ENCODE assay signal across 8 cellular contexts in the genomic region with DNA sequence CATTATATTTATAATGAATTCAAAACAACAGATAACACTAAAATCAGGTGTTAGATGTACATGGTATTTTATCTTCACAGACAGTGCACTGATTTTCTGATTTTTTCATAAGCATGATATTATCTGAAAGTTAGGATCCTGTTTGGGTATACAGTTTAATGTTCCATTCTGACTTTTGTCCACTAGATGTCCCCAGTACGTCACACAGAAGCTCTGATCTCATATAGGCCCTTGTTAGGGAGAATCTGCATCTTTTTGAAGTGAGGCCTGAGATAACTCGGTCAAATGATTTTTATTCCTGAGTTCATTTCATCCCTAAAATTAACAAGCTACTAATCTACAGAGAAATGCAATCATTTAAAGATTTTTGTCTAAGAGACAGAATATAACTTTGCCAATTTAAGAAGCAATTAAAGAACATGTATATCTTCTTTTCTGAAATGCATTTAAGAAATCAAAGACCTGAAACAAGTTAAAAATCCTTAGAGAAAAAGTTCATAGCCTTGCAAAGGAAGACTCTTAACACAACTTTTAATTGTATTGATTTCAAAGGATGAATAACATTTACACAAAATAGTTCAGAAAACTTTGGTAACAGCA.
A peak's percentile ranks its signal among the peaks of the same experiment; 100 is the strongest.
DNase-seq lines count a peak whose midpoint lies in the region; ATAC-seq and TF ChIP-seq lines count a peak whose summit lies in the region.

No MANE protein-coding gene starts in this region.

- H3K4me3 Mint-ChIP-seq in activated T-cell treated with anti-CD3 and anti-CD28 coated beads, Interleukin-2, amount 50 U/mL, for 72 hours = no peak overlapping the region

- H3K27me3 Mint-ChIP-seq in activated T-cell treated with anti-CD3 and anti-CD28 coated beads, Interleukin-2, amount 50 U/mL, for 72 hours (ENCODE audit: low read depth) = no peaks in the 10 kb centered on the region

- H3K27me3 ChIP-seq in lower lobe of right lung (ENCODE audit: low read depth) (no peaks in the 10 kb centered on the region), aorta (ENCODE audit: control insufficient read depth in 1 of 2, insufficient read depth in 2 of 2, low read length in 1 of 2) (peaks cover 0 to 1% of the 10 kb centered on the region in 2 donors)

- peak; percentile 67 to 69 for ATAC-seq in activated T-cell treated with anti-CD3 and anti-CD28 coated beads, Interleukin-2, amount 50 U/mL, for 72 hours (replicated peaks in 1 of 2)
- ATAC-seq in GM21576 (IDR thresholded peaks at IDR 0.05; ENCODE audit: unreplicated experiment) (peak; percentile 88), lower lobe of right lung (peak; percentile 79 to 91), aorta (ENCODE audit: low FRiP score) (peak; percentile 85)

- no peaks in the 10 kb centered on the region for H3K36me3 Mint-ChIP-seq in activated T-cell treated with anti-CD3 and anti-CD28 coated beads, Interleukin-2, amount 50 U/mL, for 72 hours (ENCODE audit: insufficient read depth in 2 of 2)

- H3K9me3 ChIP-seq in lower lobe of right lung (no peaks in the 10 kb centered on the region), aorta (ENCODE audit: control insufficient read depth, low read length) (no peaks in the 10 kb centered on the region)

- H3K4me3 ChIP-seq in lower lobe of right lung = no peak overlapping the region
- no peak overlapping the region for H3K4me3 ChIP-seq in aorta (ENCODE audit: low read length in 2 of 2)

- 14 to 18% methylated on average over 2 of the region's 2 CpGs for WGBS in aorta, 2 donors

- TF ChIP-seq CTCF in lower lobe of right lung (IDR thresholded peaks at IDR 0.05) = peak; percentile 75

- no peaks in the 10 kb centered on the region for H3K36me3 ChIP-seq in lower lobe of right lung
- no peaks in the 10 kb centered on the region for H3K36me3 ChIP-seq in aorta (ENCODE audit: control insufficient read depth in 1 of 2, insufficient read depth in 2 of 2, low read length in 1 of 2)

- H3K9me3 Mint-ChIP-seq in activated T-cell treated with anti-CD3 and anti-CD28 coated beads, Interleukin-2, amount 50 U/mL, for 72 hours = no peaks in the 10 kb centered on the region

- peaks cover 8% of the 10 kb centered on the region for H3K4me1 ChIP-seq in lower lobe of right lung
- H3K4me1 ChIP-seq in aorta (ENCODE audit: control insufficient read depth in 1 of 2, insufficient read depth in 2 of 2, low read length in 2 of 2) = no peaks in the 10 kb centered on the region

- H3K27ac ChIP-seq in lower lobe of right lung = no peak overlapping the region
- H3K27ac ChIP-seq in aorta (ENCODE audit: low read depth in 1 of 2, low read length in 2 of 2) = no peak overlapping the region

- H3K4me1 Mint-ChIP-seq in activated T-cell treated with anti-CD3 and anti-CD28 coated beads, Interleukin-2, amount 50 U/mL, for 72 hours (ENCODE audit: low read depth) = no peaks in the 10 kb centered on the region

- intact Hi-C loops in lower lobe of right lung (cut with DNase I) = no loop called here
- intact Hi-C loops in aorta (cut with DNase I) = no loop called here

- peak in 1 of 2 donors; percentile 6 for DNase-seq in activated T-cell treated with anti-CD3 and anti-CD28 coated beads, Interleukin-2, amount 50 U/mL, for 72 hours
- DNase-seq in activated T-cell treated with anti-CD3 and anti-CD28 coated beads, Interleukin-2, amount 50 U/mL, for 1 hour = no peak
- DNase-seq in HS-5 (ENCODE audit: low read depth) = peak; percentile 39
- DNase-seq in OCI-M2 (lab: John Stamatoyannopoulos, UW; ENCODE audit: unreplicated experiment) = peak; percentile 59
- DNase-seq in dedifferentiated amniotic fluid mesenchymal stem cell (ENCODE audit: extremely low spot score) = peak; percentile 75
- no peak for DNase-seq in lower lobe of right lung
- no peak for DNase-seq in aorta

- H3K27ac Mint-ChIP-seq in activated T-cell treated with anti-CD3 and anti-CD28 coated beads, Interleukin-2, amount 50 U/mL, for 72 hours = no peak overlapping the region

Comparison
In these comparisons a context has a peak if more than half of its experiments do, and no peak if none do; other contexts are left out.
1. DNase-seq: peak in HS-5 (single experiment), OCI-M2 (single experiment) and dedifferentiated amniotic fluid mesenchymal stem cell (single experiment); none in activated T-cell treated with anti-CD3 and anti-CD28 coated beads, Interleukin-2, amount 50 U/mL, for 1 hour (single experiment), lower lobe of right lung (single experiment) and aorta (0 of 2).
2. Peak in every context shown above with its lines, with median percentiles within 50 percentile points of each other: ATAC-seq.